4 cellular contexts compared by ENCODE assay signal in genomic region chr17:5435781-5436315, GRCh38. TPM values are rescaled to one million over a fixed set of nuclear protein-coding genes. Genes with fewer than 3 reads are reported as not detected.
DNase-seq lines count a peak whose midpoint lies in the region; ATAC-seq and TF ChIP-seq lines count a peak whose summit lies in the region.
"Not testable (repeated sequence)": the region's sequence is repeated elsewhere in the genome, so short reads cannot be mapped to it uniquely, and the experiment has no call there.

No MANE protein-coding gene starts in this region.

- H4K20me1 ChIP-seq in BLaER1 treated with 17β-estradiol and CSF1 and Interleukin-3, amounts not matched to agents 10 nM and 100 nM: peaks cover 14 to 87% (median 67%) of the 10 kb centered on the region in 11 experiments; a peak in 21 of 22 replicates

- not testable (repeated sequence) for H3K27me3 Mint-ChIP-seq in activated naive CD8-positive, alpha-beta T cell treated with anti-CD3 and anti-CD28 coated beads, Interleukin-2, amount 10 ng/mL, durations not matched to agents 7 days and 5 days

- H3K4me1 ChIP-seq in BLaER1 treated with 17β-estradiol and CSF1 and Interleukin-3, amounts not matched to agents 10 nM and 100 nM: peaks cover 31 to 46% (median 39%) of the 10 kb centered on the region in 10 experiments
- peaks cover 10% of the 10 kb centered on the region for H3K4me1 ChIP-seq in mesenchymal stem cell (ENCODE audit: control insufficient read depth, insufficient read depth, low read depth, low read length)

- not testable (repeated sequence) for H2BK5ac ChIP-seq in mesenchymal stem cell (ENCODE audit: low read depth, low read length, poor library complexity, severe bottlenecking)

- ATAC-seq in activated naive CD8-positive, alpha-beta T cell treated with anti-CD3 and anti-CD28 coated beads, Interleukin-2, amount 10 ng/mL, durations not matched to agents 7 days and 5 days (ENCODE audit: low read depth): not testable (repeated sequence)

- H3K4me3 Mint-ChIP-seq in activated naive CD8-positive, alpha-beta T cell treated with anti-CD3 and anti-CD28 coated beads, Interleukin-2, amount 10 ng/mL, durations not matched to agents 7 days and 5 days: peak overlapping the region; percentile 22

- WGBS in mesenchymal stem cell: 94% methylated on average over 8 of the region's 12 CpGs

- H2BK12ac ChIP-seq in mesenchymal stem cell (ENCODE audit: low read length in 2 of 2): not testable (repeated sequence)

- H3K27me3 ChIP-seq in BLaER1 treated with 17β-estradiol and CSF1 and Interleukin-3, amounts not matched to agents 10 nM and 100 nM; mesenchymal stem cell (ENCODE audit: control insufficient read depth in 1 of 2, insufficient read depth in 1 of 2, low read length in 2 of 2): not testable (repeated sequence)

- H3K9me3 ChIP-seq in BLaER1 treated with 17β-estradiol and CSF1 and Interleukin-3, amounts not matched to agents 10 nM and 100 nM (replicated peaks in 1 of 11); mesenchymal stem cell (ENCODE audit: control insufficient read depth, low read length): not testable (repeated sequence)

- peak overlapping the region in 1 of 11 experiments; percentile 53; a peak in 1 of 22 replicates for H3K27ac ChIP-seq in BLaER1 treated with 17β-estradiol and CSF1 and Interleukin-3, amounts not matched to agents 10 nM and 100 nM
- H3K27ac ChIP-seq in RWPE1: peak overlapping the region; percentile 56
- H3K27ac ChIP-seq in mesenchymal stem cell (ENCODE audit: low read length, poor library complexity, severe bottlenecking): not testable (repeated sequence)

- not testable (repeated sequence) for TF ChIP-seq CTCF in RWPE1 (conservative IDR thresholded peaks at IDR 0.05; ENCODE audit: low read depth)

- not testable (repeated sequence) for H4K91ac ChIP-seq in mesenchymal stem cell (ENCODE audit: low read length)

- not testable (repeated sequence) for H2BK15ac ChIP-seq in mesenchymal stem cell (ENCODE audit: low read depth, poor library complexity, severe bottlenecking)

- H3K27ac Mint-ChIP-seq in activated naive CD8-positive, alpha-beta T cell treated with anti-CD3 and anti-CD28 coated beads, Interleukin-2, amount 10 ng/mL, durations not matched to agents 7 days and 5 days: peak overlapping the region; percentile 48

- H3K4me2 ChIP-seq in BLaER1 treated with 17β-estradiol and CSF1 and Interleukin-3, amounts not matched to agents 10 nM and 100 nM: peak overlapping the region; percentile 26 to 98 (median 87); a peak in 20 of 22 replicates
- H3K4me2 ChIP-seq in mesenchymal stem cell (ENCODE audit: low read length, poor library complexity, severe bottlenecking): not testable (repeated sequence)

- H3K9ac ChIP-seq in BLaER1 treated with 17β-estradiol and CSF1 and Interleukin-3, amounts not matched to agents 10 nM and 100 nM: peak overlapping the region in 8 of 11 experiments; percentile 34 to 90 (median 64); a peak in 6 of 22 replicates
- peak overlapping the region; percentile 31 for H3K9ac ChIP-seq in mesenchymal stem cell (ENCODE audit: low read length)

- H2BK120ac ChIP-seq in mesenchymal stem cell (ENCODE audit: low read depth, low read length): not testable (repeated sequence)

- H3K4me3 ChIP-seq in BLaER1 treated with 17β-estradiol and CSF1 and Interleukin-3, amounts not matched to agents 10 nM and 100 nM: peak overlapping the region in 2 of 10 experiments; percentile 90 to 97; a peak in 3 of 20 replicates
- not testable (repeated sequence) for H3K4me3 ChIP-seq in mesenchymal stem cell (ENCODE audit: insufficient read depth in 1 of 2, low read depth in 1 of 2, low read length in 2 of 2)

- not testable (repeated sequence) for H3K9me3 Mint-ChIP-seq in activated naive CD8-positive, alpha-beta T cell treated with anti-CD3 and anti-CD28 coated beads, Interleukin-2, amount 10 ng/mL, durations not matched to agents 7 days and 5 days

- peaks cover 16% of the 10 kb centered on the region for H3K79me1 ChIP-seq in mesenchymal stem cell (replicated peaks; ENCODE audit: low read length, poor library complexity, severe bottlenecking)

- not testable (repeated sequence) for H2AK5ac ChIP-seq in mesenchymal stem cell (ENCODE audit: low read length, severe bottlenecking)

- not testable (repeated sequence) for H3K23ac ChIP-seq in mesenchymal stem cell (ENCODE audit: low read length in 2 of 2)

- not testable (repeated sequence) for H3K4ac ChIP-seq in mesenchymal stem cell (ENCODE audit: low read depth in 1 of 2, low read length in 2 of 2)

- CTCF ChIA-PET in RWPE1 (lab: Yijun Ruan, JAX): interaction anchor here (0.6 kb wide), 1 partner anchor 11 kb away, joined by 3 read pairs; no protein-coding TSS in a partner anchor

- H3K4me1 Mint-ChIP-seq in activated naive CD8-positive, alpha-beta T cell treated with anti-CD3 and anti-CD28 coated beads, Interleukin-2, amount 10 ng/mL, durations not matched to agents 7 days and 5 days: peaks cover 33% of the 10 kb centered on the region

- H4K8ac ChIP-seq in mesenchymal stem cell (ENCODE audit: low read length): not testable (repeated sequence)

- not testable (repeated sequence) for H2AFZ ChIP-seq in mesenchymal stem cell (ENCODE audit: low read depth, low read length)

- POLR2A ChIA-PET in RWPE1 (lab: Yijun Ruan, JAX; ENCODE audit: low non-redundant PET): interaction anchor here (0.7 kb wide), 1 partner anchor 1886 kb away, joined by 3 read pairs; no protein-coding TSS in a partner anchor
- POLR2A ChIA-PET in activated naive CD8-positive, alpha-beta T cell treated with anti-CD3 and anti-CD28 coated beads, Interleukin-2, amount 10 ng/mL, durations not matched to agents 7 days and 5 days (lab: Charles Lee): interaction anchor here (3.0 kb wide), 1 partner anchor 16 kb away, joined by 17 read pairs; the partner anchor contains the start of genes NUP88 and RPAIN

- H3K14ac ChIP-seq in mesenchymal stem cell (ENCODE audit: low read length in 2 of 2): not testable (repeated sequence)

- DNase-seq in RWPE1 (ENCODE audit: low spot score); activated naive CD8-positive, alpha-beta T cell treated with anti-CD3 and anti-CD28 coated beads, Interleukin-2, amount 10 ng/mL, durations not matched to agents 7 days and 5 days; mesenchymal stem cell: not testable (repeated sequence)

- not testable (repeated sequence) for H3K18ac ChIP-seq in mesenchymal stem cell (ENCODE audit: low read depth in 1 of 2, low read length in 2 of 2)

- H3K36me3 ChIP-seq in BLaER1 treated with 17β-estradiol and CSF1 and Interleukin-3, amounts not matched to agents 10 nM and 100 nM: peaks cover 62 to 86% (median 78%) of the 10 kb centered on the region in 11 experiments
- H3K36me3 ChIP-seq in mesenchymal stem cell (ENCODE audit: control insufficient read depth in 1 of 2, insufficient read depth in 2 of 2, low read depth in 1 of 2, low read length in 2 of 2): peaks cover 41 to 63% of the 10 kb centered on the region in 2 experiments

- H3K36me3 Mint-ChIP-seq in activated naive CD8-positive, alpha-beta T cell treated with anti-CD3 and anti-CD28 coated beads, Interleukin-2, amount 10 ng/mL, durations not matched to agents 7 days and 5 days: peaks cover 36% of the 10 kb centered on the region

RNA-seq across cellular contexts. Expression of gene C1QBP, which starts 3.1 kb away (rescaled TPM):
- 100 to 1,000 TPM; 109 to 112 TPM for total RNA-seq in activated naive CD8-positive, alpha-beta T cell treated with anti-CD3 and anti-CD28 coated beads, Interleukin-2, amount 10 ng/mL, durations not matched to agents 7 days and 5 days
- polyA plus RNA-seq in mesenchymal stem cell (2013, experiment 1 of 2): 95.0 TPM
- 94.1 TPM for polyA plus RNA-seq in mesenchymal stem cell (2013, experiment 2 of 2)

RNA-seq across cellular contexts. Expression of gene RPAIN, which starts 15.9 kb away (rescaled TPM):
- 10 to 100 TPM; 61.9 to 63.9 TPM for total RNA-seq in activated naive CD8-positive, alpha-beta T cell treated with anti-CD3 and anti-CD28 coated beads, Interleukin-2, amount 10 ng/mL, durations not matched to agents 7 days and 5 days
- 27.2 TPM for polyA plus RNA-seq in mesenchymal stem cell (2013, experiment 1 of 2)
- 26.8 TPM for polyA plus RNA-seq in mesenchymal stem cell (2013, experiment 2 of 2)

RNA-seq across cellular contexts. Expression of gene NUP88, which starts 16.4 kb away (rescaled TPM):
- 10 to 100 TPM; 93.6 to 99.5 TPM for total RNA-seq in activated naive CD8-positive, alpha-beta T cell treated with anti-CD3 and anti-CD28 coated beads, Interleukin-2, amount 10 ng/mL, durations not matched to agents 7 days and 5 days
- 34.9 TPM for polyA plus RNA-seq in mesenchymal stem cell (2013, experiment 1 of 2)
- 36.1 TPM for polyA plus RNA-seq in mesenchymal stem cell (2013, experiment 2 of 2)

RNA-seq across cellular contexts. Expression of gene DHX33, which starts 32.9 kb away (rescaled TPM):
- 10 to 100 TPM; 14.4 to 14.5 TPM for total RNA-seq in activated naive CD8-positive, alpha-beta T cell treated with anti-CD3 and anti-CD28 coated beads, Interleukin-2, amount 10 ng/mL, durations not matched to agents 7 days and 5 days
- polyA plus RNA-seq in mesenchymal stem cell (2013, experiment 1 of 2): 7.7 TPM
- polyA plus RNA-seq in mesenchymal stem cell (2013, experiment 2 of 2): 8.0 TPM

RNA-seq across cellular contexts. Expression of gene DERL2, which starts 50.1 kb away (rescaled TPM):
- 10 to 100 TPM; 68.6 to 72.3 TPM for total RNA-seq in activated naive CD8-positive, alpha-beta T cell treated with anti-CD3 and anti-CD28 coated beads, Interleukin-2, amount 10 ng/mL, durations not matched to agents 7 days and 5 days
- polyA plus RNA-seq in mesenchymal stem cell (2013, experiment 1 of 2): 46.0 TPM
- 45.1 TPM for polyA plus RNA-seq in mesenchymal stem cell (2013, experiment 2 of 2)
